9 cellular contexts compared by ENCODE assay signal in genomic region chr3:114152519-114153151, GRCh38. TPM values are rescaled to one million over a fixed set of nuclear protein-coding genes. Genes with fewer than 3 reads are reported as not detected.
DNase-seq lines count a peak whose midpoint lies in the region; ATAC-seq, FAIRE-seq and TF ChIP-seq lines count a peak whose summit lies in the region.
"Had no signal": no experiment of that assay in that cellular context is flagged by ENCODE, and none has a peak within 500 bp of the region (broad histone marks: within the 10 kb centered on the region; RNA-seq: fewer than 3 reads in every experiment).

No MANE protein-coding gene starts in this region.

- no peak overlapping the region for H3K27ac ChIP-seq in HepG2 (ENCODE audit: extremely low read length, insufficient read depth, low read length)

- H4K20me1 ChIP-seq in HepG2 (ENCODE audit: insufficient read depth, low read length) = no peaks in the 10 kb centered on the region

- POLR2A ChIA-PET in BJ (lab: Charles Lee) = interaction anchor here (0.6 kb wide), 1 partner anchor 97 kb away, joined by 14 read pairs; no protein-coding TSS in a partner anchor
- POLR2A ChIA-PET in HepG2 (lab: Yijun Ruan, JAX) = no interaction called here

- intact Hi-C loops in HepG2 (cut with micrococcal nuclease; ENCODE audit: unreplicated experiment) = loop anchor here (1.0 to 10.0 kb wide), 5 partner anchors 27 to 416 kb away; partner anchors contain the start of gene DRD3

- WGBS in HepG2 (ENCODE audit: low lambda C conversion rate) = 0% methylated on average over 9 of the region's 35 CpGs

- no peaks in the 10 kb centered on the region for H3K9me3 ChIP-seq in HepG2 (ENCODE audit: low read length)

- no peaks in the 10 kb centered on the region for H3K79me2 ChIP-seq in HepG2 (ENCODE audit: insufficient read depth, low read length)

- TF ChIP-seq POLR2A in HepG2 (IDR thresholded peaks at IDR 0.05; ENCODE audit: insufficient read depth in 1 of 2, low read depth in 2 of 2, low read length in 2 of 2) = no peak

- peak; percentile 22 for DNase-seq in BJ (ENCODE audit: low read depth)
- peak; percentile 45 for DNase-seq in NCI-H510A treated with DMSO at 0.1 percent for 48 hours (lab: John Stamatoyannopoulos, UW)
- DNase-seq in activated CD4-positive, alpha-beta T cell treated with anti-CD3 and anti-CD28 coated beads for 48 hours = peak; percentile 89
- peak; percentile 56 for DNase-seq in dedifferentiated amniotic fluid mesenchymal stem cell (ENCODE audit: extremely low spot score)
- peak; percentile 61 for DNase-seq in HepG2 (ENCODE audit: low spot score)
- peak; percentile 82 to 85 for DNase-seq in stimulated activated CD4-positive, alpha-beta T cell treated with anti-CD3 and anti-CD28 coated beads, Interleukin-2, amount 100 ng/mL, for 48 hours

- TF ChIP-seq CTCF in BJ (IDR thresholded peaks at IDR 0.05; ENCODE audit: insufficient read depth, low read depth, low read length) (peak; percentile 95), HepG2 (CRISPR knock-in tag; IDR thresholded peaks at IDR 0.05) (peak; percentile 88)

- TF ChIP-seq EP300 in HepG2 (IDR thresholded peaks at IDR 0.05; ENCODE audit: low read depth in 2 of 2, low read length in 2 of 2) (no peak), HepG2 (CRISPR knock-in tag; IDR thresholded peaks at IDR 0.05; ENCODE audit: borderline replicate concordance) (no peak)

- in situ Hi-C loops in HepG2 (cut with HindIII; ENCODE audit: extremely low pct_ligation_motif_present, low pct_unique_long_range_greater_than_20kb) = loop anchor here (10.0 kb wide), 1 partner anchor 142 kb away; the partner anchor contains the start of gene TIGIT

- H3K27me3 ChIP-seq in BJ (ENCODE audit: control insufficient read depth, insufficient read depth, low read length) (peaks cover 2% of the 10 kb centered on the region; the same call in 1 of the 2 replicates), HepG2 (ENCODE audit: control insufficient read depth in 1 of 2, insufficient read depth in 2 of 2, low read length in 2 of 2) (peaks cover 0 to 34% of the 10 kb centered on the region in 2 experiments; a peak in 3 of 5 replicates)

- peak overlapping the region; percentile 89 for H3K4me2 ChIP-seq in HepG2 (ENCODE audit: low read depth, low read length)

- peak overlapping the region; percentile 57 for H2AFZ ChIP-seq in HepG2 (ENCODE audit: low read length)

- peak; percentile 66 for TF ChIP-seq RAD21 in HepG2 (CRISPR knock-in tag; IDR thresholded peaks at IDR 0.05)

- H3K9ac ChIP-seq in HepG2 (ENCODE audit: insufficient read depth, low read depth, low read length) = peak overlapping the region; percentile 49

- no peaks in the 10 kb centered on the region for H3K36me3 ChIP-seq in BJ (ENCODE audit: control insufficient read depth, insufficient read depth, low read length)
- H3K36me3 ChIP-seq in HepG2 (replicated peaks in 1 of 2; ENCODE audit: control insufficient read depth in 1 of 2, insufficient read depth in 2 of 2, low read length in 2 of 2) = no peaks in the 10 kb centered on the region

- CTCF ChIA-PET in BJ (lab: Yijun Ruan, JAX) = interaction anchor here (0.6 to 1.4 kb wide), 14 partner anchors 8 to 1347 kb away, joined by 3 to 6 read pairs (median 3); no protein-coding TSS in a partner anchor
- CTCF ChIA-PET in HepG2 (lab: Yijun Ruan, JAX; ENCODE audit: low intra/inter-chr PET ratio, low total read pairs) = interaction anchor here (1.9 kb wide), 1 partner anchor 27 kb away, joined by 11 read pairs; the partner anchor contains the start of gene DRD3

- BruUV-seq in HepG2 (replicated peaks; lab: Mats Ljungman, UMichigan) = no TSS peak

- peak; percentile 67 for FAIRE-seq in HepG2 (lab: Jason Lieb, UNC)

- peaks cover 5% of the 10 kb centered on the region; the same call in 1 of the 2 replicates for H3K4me1 ChIP-seq in HepG2 (ENCODE audit: insufficient read depth, low read length)

- ATAC-seq in GM19324 (IDR thresholded peaks at IDR 0.05; ENCODE audit: low FRiP score, unreplicated experiment) (peak; percentile 90), HG03442 (IDR thresholded peaks at IDR 0.05; ENCODE audit: unreplicated experiment) (peak; percentile 89), HepG2 (peak; percentile 95)

- peak overlapping the region; percentile 47 for H3K4me3 ChIP-seq in BJ (ENCODE audit: low read depth, low read length)
- peak overlapping the region; percentile 48 to 74 (median 49); a peak in 5 of 6 replicates for H3K4me3 ChIP-seq in HepG2 (replicated peaks in 1 of 3; ENCODE audit: insufficient read depth in 1 of 3, low read depth in 2 of 3, low read length in 3 of 3)

TF ChIP-seq in HepG2, 621 proteins besides CTCF, POLR2A, EP300 and RAD21 (continues in another document):
- TF ChIP-seq ZNF224 (CRISPR knock-in tag; IDR thresholded peaks at IDR 0.05) = 0 out of 2 replicates have a peak, but pooled peaks have one; percentile 33
- TF ChIP-seq HOXD1 (CRISPR knock-in tag; IDR thresholded peaks at IDR 0.05) = no peak
- TF ChIP-seq RFXAP (CRISPR knock-in tag; IDR thresholded peaks at IDR 0.05; ENCODE audit: borderline replicate concordance) = peak; percentile 72; the same call in 1 of the 2 replicates
- no peak for TF ChIP-seq ZNF207 (IDR thresholded peaks at IDR 0.05; ENCODE audit: borderline replicate concordance)
- 0 out of 2 replicates have a peak, but pooled peaks have one; percentile 38 for TF ChIP-seq ZSCAN25 (CRISPR knock-in tag; IDR thresholded peaks at IDR 0.05)
- no peak for TF ChIP-seq CREM (IDR thresholded peaks at IDR 0.05)
- TF ChIP-seq CREM (CRISPR knock-in tag; IDR thresholded peaks at IDR 0.05) = no peak
- TF ChIP-seq ZNF639 (CRISPR knock-in tag; conservative IDR thresholded peaks at IDR 0.05) = no peak
- TF ChIP-seq FOXK2 (IDR thresholded peaks at IDR 0.05) = no peak
- no peak; the same call in 1 of the 2 replicates for TF ChIP-seq PAX8 (CRISPR knock-in tag; IDR thresholded peaks at IDR 0.05; ENCODE audit: borderline replicate concordance)
- TF ChIP-seq RCOR2 (CRISPR knock-in tag; IDR thresholded peaks at IDR 0.05) = no peak
- TF ChIP-seq ZNF691 (CRISPR knock-in tag; IDR thresholded peaks at IDR 0.05; ENCODE audit: borderline replicate concordance, low read depth) = peak; percentile 69; the same call in 1 of the 2 replicates
- TF ChIP-seq TFAP4 (IDR thresholded peaks at IDR 0.05; ENCODE audit: borderline replicate concordance, low read depth) = peak; percentile 52; the same call in 1 of the 2 replicates

RNA-seq across cellular contexts. Expression of gene DRD3, which starts 26.2 kb away (rescaled TPM):
- polyA plus RNA-seq in BJ (2011; rRNA removed) (not detected in 2 replicates), HepG2 (2011; rRNA removed) (not detected in 2 replicates)
- polyA minus RNA-seq in BJ (2011; rRNA and poly(A)+ RNA removed) = not detected in 2 replicates
- total RNA-seq in HepG2 (2016; rRNA removed; fragmentation: Illumina TruSeq; extraction: Trizol) = not detected in 2 replicates
- not detected in 2 replicates for total RNA-seq in HepG2 (2016; cell fraction: cytosol; rRNA removed; fragmentation: Illumina TruSeq; extraction: Trizol; ENCODE audit: low read depth)
- not detected in 2 replicates for total RNA-seq in HepG2 (2016; cell fraction: insoluble cytoplasmic fraction; rRNA removed; fragmentation: Illumina TruSeq; extraction: Trizol)
- total RNA-seq in HepG2 (2016; cell fraction: membrane; rRNA removed; fragmentation: Illumina TruSeq; extraction: Trizol) = not detected in 2 replicates
- total RNA-seq in HepG2 (2016; cell fraction: nucleus; rRNA removed; fragmentation: Illumina TruSeq; extraction: Trizol) = not detected in 2 replicates
- not detected in 2 replicates for polyA plus RNA-seq in HepG2 (2011; cell fraction: cytosol; rRNA removed)
- not detected in 2 replicates for polyA plus RNA-seq in HepG2 (2011; cell fraction: nucleus; rRNA removed)
- polyA plus RNA-seq in HepG2 (2012) = not detected in 2 replicates
- polyA plus RNA-seq in HepG2 (2016; cell fraction: cytosol; fragmentation: Illumina TruSeq; extraction: Trizol; ENCODE audit: low read depth) = not detected in 2 replicates
- polyA plus RNA-seq in HepG2 (2016; cell fraction: insoluble cytoplasmic fraction; fragmentation: Illumina TruSeq; extraction: Trizol; ENCODE audit: low read depth) = not detected in 2 replicates
- not detected in 2 replicates for polyA plus RNA-seq in HepG2 (2016; cell fraction: membrane; fragmentation: Illumina TruSeq; extraction: Trizol; ENCODE audit: low read depth)
- polyA plus RNA-seq in HepG2 (2016; cell fraction: nucleus; fragmentation: Illumina TruSeq; extraction: Trizol; ENCODE audit: insufficient read depth, low read depth) = not detected in 2 replicates
- polyA minus RNA-seq in HepG2 (2011; rRNA and poly(A)+ RNA removed; ENCODE audit: low replicate concordance) = not detected in 2 replicates
- polyA minus RNA-seq in HepG2 (2011; cell fraction: cytosol; rRNA and poly(A)+ RNA removed) = not detected in 2 replicates
- polyA minus RNA-seq in HepG2 (2011; cell fraction: nucleus; rRNA and poly(A)+ RNA removed) = not detected in 2 replicates
- total RNA-seq: activated CD8-positive, alpha-beta memory T cell treated with anti-CD3 and anti-CD28 coated beads for 36 hours had no signal

Comparison
In these comparisons a context has a peak if more than half of its experiments do, and no peak if none do; other contexts are left out.
1. DNase-seq: peak in every context shown above with its lines; median percentile 89 in activated CD4-positive, alpha-beta T cell treated with anti-CD3 and anti-CD28 coated beads for 48 hours; 84 in stimulated activated CD4-positive, alpha-beta T cell treated with anti-CD3 and anti-CD28 coated beads, Interleukin-2, amount 100 ng/mL, for 48 hours; 61 in HepG2; 56 in dedifferentiated amniotic fluid mesenchymal stem cell; 45 in NCI-H510A treated with DMSO at 0.1 percent for 48 hours; 22 in BJ.